1 cellular context compared by ENCODE assay signal in the genomic region with DNA sequence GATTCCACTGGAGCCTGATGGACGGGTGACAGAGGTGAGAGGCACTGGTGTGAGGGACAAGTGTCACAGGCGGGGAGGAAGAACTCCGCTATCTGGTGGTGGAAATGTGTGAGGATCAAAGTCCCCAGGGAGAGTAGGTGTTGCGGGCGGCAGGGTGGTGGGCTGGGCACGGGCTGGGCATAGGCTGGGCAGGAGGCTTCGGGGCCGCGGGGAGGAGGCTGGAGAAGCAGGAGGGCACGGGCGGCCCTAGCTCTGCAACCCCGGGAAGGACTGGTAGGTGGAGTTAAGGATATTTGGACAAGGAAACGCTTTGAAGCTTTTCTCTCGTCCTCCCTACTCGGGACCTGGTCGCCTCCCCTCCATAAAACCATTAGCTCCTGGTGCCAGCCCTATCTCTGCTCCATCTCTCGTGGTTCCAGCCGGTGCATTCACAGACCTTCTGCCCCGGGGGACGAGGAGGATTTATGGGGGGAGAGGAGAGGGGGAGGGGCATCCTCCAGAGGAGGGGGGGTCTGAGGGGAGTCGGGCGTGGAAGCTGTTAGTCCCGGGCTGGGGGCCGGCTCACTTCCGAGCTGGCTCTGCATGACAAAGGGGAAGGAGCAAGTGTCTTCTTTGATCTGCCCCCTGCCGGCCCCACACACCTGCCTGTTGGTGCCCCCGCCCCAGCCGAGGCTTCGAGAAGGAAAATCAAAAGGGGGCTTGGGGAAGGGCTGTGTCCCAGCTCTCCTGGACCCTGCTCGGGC.
TF ChIP-seq lines count a peak whose summit lies in the region.

No MANE protein-coding gene starts in this region.

TF ChIP-seq in A549, 52 proteins besides CTCF, POLR2A, EP300 and RAD21 (continued from another document):
- TF ChIP-seq, protein P1, sequence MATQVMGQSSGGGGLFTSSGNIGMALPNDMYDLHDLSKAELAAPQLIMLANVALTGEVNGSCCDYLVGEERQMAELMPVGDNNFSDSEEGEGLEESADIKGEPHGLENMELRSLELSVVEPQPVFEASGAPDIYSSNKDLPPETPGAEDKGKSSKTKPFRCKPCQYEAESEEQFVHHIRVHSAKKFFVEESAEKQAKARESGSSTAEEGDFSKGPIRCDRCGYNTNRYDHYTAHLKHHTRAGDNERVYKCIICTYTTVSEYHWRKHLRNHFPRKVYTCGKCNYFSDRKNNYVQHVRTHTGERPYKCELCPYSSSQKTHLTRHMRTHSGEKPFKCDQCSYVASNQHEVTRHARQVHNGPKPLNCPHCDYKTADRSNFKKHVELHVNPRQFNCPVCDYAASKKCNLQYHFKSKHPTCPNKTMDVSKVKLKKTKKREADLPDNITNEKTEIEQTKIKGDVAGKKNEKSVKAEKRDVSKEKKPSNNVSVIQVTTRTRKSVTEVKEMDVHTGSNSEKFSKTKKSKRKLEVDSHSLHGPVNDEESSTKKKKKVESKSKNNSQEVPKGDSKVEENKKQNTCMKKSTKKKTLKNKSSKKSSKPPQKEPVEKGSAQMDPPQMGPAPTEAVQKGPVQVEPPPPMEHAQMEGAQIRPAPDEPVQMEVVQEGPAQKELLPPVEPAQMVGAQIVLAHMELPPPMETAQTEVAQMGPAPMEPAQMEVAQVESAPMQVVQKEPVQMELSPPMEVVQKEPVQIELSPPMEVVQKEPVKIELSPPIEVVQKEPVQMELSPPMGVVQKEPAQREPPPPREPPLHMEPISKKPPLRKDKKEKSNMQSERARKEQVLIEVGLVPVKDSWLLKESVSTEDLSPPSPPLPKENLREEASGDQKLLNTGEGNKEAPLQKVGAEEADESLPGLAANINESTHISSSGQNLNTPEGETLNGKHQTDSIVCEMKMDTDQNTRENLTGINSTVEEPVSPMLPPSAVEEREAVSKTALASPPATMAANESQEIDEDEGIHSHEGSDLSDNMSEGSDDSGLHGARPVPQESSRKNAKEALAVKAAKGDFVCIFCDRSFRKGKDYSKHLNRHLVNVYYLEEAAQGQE (IDR thresholded peaks at IDR 0.05) = no peak
- TF ChIP-seq MAFK (IDR thresholded peaks at IDR 0.05; ENCODE audit: partially characterized antibody) = no peak
- no peak for TF ChIP-seq PBX3 (IDR thresholded peaks at IDR 0.05)
- no peak for TF ChIP-seq E2F6 (IDR thresholded peaks at IDR 0.05; ENCODE audit: borderline replicate concordance, low read depth)
- no peak for TF ChIP-seq CBX2 (IDR thresholded peaks at IDR 0.05; ENCODE audit: borderline replicate concordance, low read depth)
